ENCODE assay signal across 1 cellular context in the genomic region with DNA sequence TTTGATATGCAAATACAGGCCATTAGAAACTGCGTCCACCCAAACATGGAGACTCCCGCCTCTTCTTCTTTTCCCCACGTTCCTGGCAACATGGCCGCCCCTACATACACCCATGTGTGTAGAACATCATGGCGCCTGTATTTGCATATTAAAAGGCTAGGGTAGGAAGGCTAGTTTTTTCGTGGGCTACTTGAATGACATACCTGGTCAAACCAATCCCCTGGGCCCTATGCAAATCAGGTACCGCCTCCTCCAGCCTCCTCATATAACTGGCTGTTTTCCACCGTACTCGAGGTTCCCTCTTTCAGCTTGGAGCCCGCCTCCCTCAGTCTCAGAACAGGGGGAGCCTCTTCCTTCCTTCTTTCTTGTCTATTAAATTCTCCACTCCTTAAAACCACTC.
A peak's percentile ranks its signal among the peaks of the same experiment; 100 is the strongest.
TF ChIP-seq lines count a peak whose summit lies in the region.

No MANE protein-coding gene starts in this region.

TF ChIP-seq in GM12878, 131 proteins besides CTCF, POLR2A, EP300 and RAD21:
- TF ChIP-seq CEBPB (IDR thresholded peaks at IDR 0.05; ENCODE audit: borderline replicate concordance in 1 of 2, low read depth in 2 of 2, low read length in 2 of 2) (no peak), PAX5 (IDR thresholded peaks at IDR 0.05; ENCODE audit: borderline replicate concordance, low read depth, low read length) (no peak), PBX3 (IDR thresholded peaks at IDR 0.05; ENCODE audit: insufficient replicate concordance, low read depth, low read length) (peak; percentile 52), TCF12 (IDR thresholded peaks at IDR 0.05; ENCODE audit: low read depth, low read length) (no peak), WRNIP1 (IDR thresholded peaks at IDR 0.05; ENCODE audit: borderline replicate concordance, low read depth, low read length) (no peak), POU2F2 (IDR thresholded peaks at IDR 0.05; ENCODE audit: borderline replicate concordance, low read depth, low read length) (peak; percentile 91; the same call in 2 of the 3 replicates), PKNOX1 (IDR thresholded peaks at IDR 0.05) (peak; percentile 88), YY1 (IDR thresholded peaks at IDR 0.05; ENCODE audit: low read depth, low read length) (peak; percentile 94)
